9 cellular contexts compared by ENCODE assay signal in the genomic region with DNA sequence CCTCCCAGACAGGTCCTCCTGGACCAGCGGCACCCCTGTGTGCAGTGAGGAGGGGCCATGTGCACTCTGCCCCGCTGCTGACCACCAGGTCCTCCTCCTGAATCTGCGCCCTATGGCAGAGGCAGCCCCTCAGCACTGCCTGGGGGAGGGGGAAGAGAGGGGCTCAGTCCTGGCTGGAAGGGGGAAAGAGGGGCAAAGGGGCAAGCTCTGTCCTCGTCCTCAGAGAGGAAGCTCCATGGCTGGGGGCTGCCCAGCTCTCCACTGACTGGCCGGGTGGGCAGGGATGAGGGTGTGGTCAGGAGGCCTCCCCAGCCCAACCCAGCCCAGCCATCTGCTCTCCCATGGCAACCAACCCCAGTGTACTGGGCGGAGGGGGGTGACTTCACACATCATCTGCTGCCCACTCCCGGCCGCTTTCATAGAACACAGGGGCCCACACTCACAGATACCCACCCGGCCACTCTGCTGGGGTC. TPM values are rescaled to one million over a fixed set of nuclear protein-coding genes. Genes with fewer than 3 reads are reported as not detected.
DNase-seq lines count a peak whose midpoint lies in the region; ATAC-seq and TF ChIP-seq lines count a peak whose summit lies in the region.
"Had no signal": no experiment of that assay in that cellular context is flagged by ENCODE, and none has a peak within 500 bp of the region (broad histone marks: within the 10 kb centered on the region; RNA-seq: fewer than 3 reads in every experiment).

No MANE protein-coding gene starts in this region.

- TF ChIP-seq CTCF in dorsolateral prefrontal cortex (IDR thresholded peaks at IDR 0.05 in 54 of 56, conservative IDR thresholded peaks at IDR 0.05 in 2 of 56; ENCODE audit: low read depth in 1 of 56, partially characterized antibody in 56 of 56) (peak in 1 of 56 donors; percentile 10), lung (IDR thresholded peaks at IDR 0.05; ENCODE audit: control extremely low read depth, extremely low read depth) (no peak), transverse colon (IDR thresholded peaks at IDR 0.05) (no peak)

- in situ Hi-C loops in transverse colon (cut with MboI; ENCODE audit: low pct_ligation_motif_present in 1 of 4, low pct_unique_long_range_greater_than_20kb in 1 of 4, low sequenced_read_pairs in 3 of 4), result no loop called here

- no peaks in the 10 kb centered on the region for H3K9me3 ChIP-seq in lung (ENCODE audit: control insufficient read depth in 2 of 2, insufficient read depth in 1 of 2, low read length in 1 of 2)
- no peaks in the 10 kb centered on the region for H3K9me3 ChIP-seq in transverse colon

- TF ChIP-seq EP300 in transverse colon (IDR thresholded peaks at IDR 0.05; ENCODE audit: low read depth), result no peak

- H3K27ac ChIP-seq in dorsolateral prefrontal cortex (peak overlapping the region; percentile 6 to 100 (median 80)), lung (ENCODE audit: low read depth in 1 of 2, low read length in 1 of 2) (peak overlapping the region; percentile 36 to 93), transverse colon (peak overlapping the region; percentile 47 to 96 (median 82))
- H3K27ac ChIP-seq: 22Rv1 had no signal

- H3K27me3 ChIP-seq in dorsolateral prefrontal cortex, result no peaks in the 10 kb centered on the region
- H3K27me3 ChIP-seq in lung (ENCODE audit: control insufficient read depth, insufficient read depth), result no peaks in the 10 kb centered on the region
- H3K27me3 ChIP-seq in transverse colon, result no peaks in the 10 kb centered on the region

- H3K4me1 ChIP-seq in lung (ENCODE audit: control insufficient read depth in 2 of 2, insufficient read depth in 2 of 2, low read length in 2 of 2) (peaks cover 34 to 69% of the 10 kb centered on the region in 2 donors), transverse colon (peaks cover 50 to 79% (median 66%) of the 10 kb centered on the region in 4 donors)

- WGBS in lung, 2 donors, result 44 to 66% methylated on average over 8 to 9 of the region's 9 CpGs
- 23 to 43% methylated on average over 2 to 9 of the region's 9 CpGs for WGBS in transverse colon (ENCODE audit: low coverage in 1 of 2), 2 donors

- peak overlapping the region in 14 of 59 donors; percentile 5 to 37 (median 14) for H3K4me3 ChIP-seq in dorsolateral prefrontal cortex
- H3K4me3 ChIP-seq in lung, result no peak overlapping the region
- H3K4me3 ChIP-seq in transverse colon, result no peak overlapping the region

- H3K36me3 ChIP-seq in lung (ENCODE audit: control insufficient read depth in 2 of 2, insufficient read depth in 2 of 2, low read length in 2 of 2) (no peaks in the 10 kb centered on the region), transverse colon (no peaks in the 10 kb centered on the region)

- no peak for TF ChIP-seq POLR2A in transverse colon (IDR thresholded peaks at IDR 0.05)

- intact Hi-C loops in dorsolateral prefrontal cortex (cut with DNase I), result no loop called here
- intact Hi-C loops in transverse colon (cut with DNase I; ENCODE audit: low total_unique reads), result no loop called here

- ATAC-seq in lung (ENCODE audit: insufficient read depth, low FRiP score) (no peak), GM19395 (IDR thresholded peaks at IDR 0.05; ENCODE audit: unreplicated experiment) (no peak)

- DNase-seq in NCI-H1092 treated with DMSO at 0.1 percent for 48 hours (lab: John Stamatoyannopoulos, UW) (peak; percentile 6), NCI-H1092 (lab: John Stamatoyannopoulos, UW) (no peak), dorsolateral prefrontal cortex (peak in 3 of 10 donors; percentile 47 to 75 (median 66)), lung (ENCODE audit: low spot score) (no peak), transverse colon (peak; percentile 46), activated gamma-delta T cell (lab: John Stamatoyannopoulos, UW) (no peak), RKO (ENCODE audit: low spot score) (no peak)

RNA-seq across cellular contexts. Expression of gene BCAR1, which starts 5.5 kb away (rescaled TPM):
- total RNA-seq in dorsolateral prefrontal cortex (100 to 1,000 TPM in 52 of 120 experiments, 10 to 100 TPM in 68; 67.8 to 163 (median 96.2) TPM), lung (10 to 100 TPM; 51.3 to 70.7 TPM), transverse colon (100 to 1,000 TPM; 125 to 201 (median 154) TPM)
- 10 to 100 TPM; 37.5 to 48.6 TPM for polyA plus RNA-seq in lung

RNA-seq across cellular contexts. Expression of gene CTRB1, which starts 38.1 kb away (rescaled TPM):
- 1 to 10 TPM in 1 of 120 experiments, under 1 TPM in 3, not detected in 116; 0.70 to 2.3 (median 0.87) TPM for total RNA-seq in dorsolateral prefrontal cortex
- total RNA-seq in lung, result 1 to 10 TPM in 1 of 2 donors, not detected in 1; 6.5 TPM
- under 1 TPM; 0.33 to 0.97 TPM for polyA plus RNA-seq in lung
- not detected for total RNA-seq in transverse colon

RNA-seq across cellular contexts. Expression of gene CTRB2, which starts 49.9 kb away (rescaled TPM):
- total RNA-seq in dorsolateral prefrontal cortex (under 1 TPM in 3 of 120 experiments, not detected in 117; 0.61 to 0.94 (median 0.63) TPM), lung (10 to 100 TPM in 1 of 2 donors, not detected in 1; 14.6 TPM), transverse colon (not detected)
- 1 to 10 TPM in 1 of 2 donors, under 1 TPM in 1; 0.65 to 1.3 TPM for polyA plus RNA-seq in lung

Comparison
In these comparisons a context has a peak if more than half of its experiments do, and no peak if none do; other contexts are left out.
1. DNase-seq: peak in NCI-H1092 treated with DMSO at 0.1 percent for 48 hours (single experiment) and transverse colon (single experiment); none in NCI-H1092 (single experiment), lung (single experiment), activated gamma-delta T cell (single experiment) and RKO (single experiment).
2. Peak in every context shown above with its lines, with median percentiles within 50 percentile points of each other: H3K27ac ChIP-seq.